In the genomic region with DNA sequence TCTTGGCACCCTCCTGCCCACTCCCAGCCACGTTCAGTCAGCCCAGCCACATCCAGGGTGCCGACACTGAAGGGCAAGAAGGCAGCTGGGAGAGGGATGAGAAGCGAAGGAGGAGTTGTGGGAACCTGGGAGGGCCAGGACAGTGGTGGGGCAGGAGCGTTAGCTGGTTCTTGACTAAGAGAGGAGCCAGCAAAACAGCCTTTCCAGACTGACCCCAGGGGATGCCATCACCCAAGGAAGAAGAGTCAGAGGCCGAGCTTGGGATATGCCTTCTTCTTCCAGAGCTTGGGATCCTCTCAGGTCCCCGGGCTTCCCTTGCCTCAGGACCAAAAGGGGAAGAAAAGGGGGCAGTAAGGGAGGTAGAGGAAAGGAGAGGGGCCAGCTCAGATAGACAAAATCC, we compare ENCODE assay signal across 17 cellular contexts. TPM values are rescaled to one million over a fixed set of nuclear protein-coding genes. Genes with fewer than 3 reads are reported as not detected.
DNase-seq lines count a peak whose midpoint lies in the region; ATAC-seq and TF ChIP-seq lines count a peak whose summit lies in the region.
"Had no signal": no experiment of that assay in that cellular context is flagged by ENCODE, and none has a peak within 500 bp of the region (broad histone marks: within the 10 kb centered on the region; RNA-seq: fewer than 3 reads in every experiment).

No MANE protein-coding gene starts in this region.

- intact Hi-C loops in psoas muscle (cut with DNase I) = no loop called here

- peaks cover 0 to 22% of the 10 kb centered on the region in 2 donors for H3K36me3 ChIP-seq in psoas muscle (ENCODE audit: insufficient read depth in 1 of 2, low read depth in 1 of 2)

- peak; percentile 22 for DNase-seq in activated CD8-positive, alpha-beta memory T cell treated with anti-CD3 and anti-CD28 coated beads, Interleukin-2, amount 10 ng/mL, durations not matched to agents 7 days and 5 days
- DNase-seq in activated CD8-positive, alpha-beta memory T cell treated with anti-CD3 and anti-CD28 coated beads, Interleukin-2, amount 50 U/mL, for 48 hours = no peak
- DNase-seq in T-helper 17 cell = no peak
- DNase-seq in glutamatergic neuron = no peak
- DNase-seq in psoas muscle = no peak
- DNase-seq in RWPE1 (ENCODE audit: low spot score) = no peak
- DNase-seq in GM10248 (ENCODE audit: extremely low spot score) = no peak
- DNase-seq: 8988T, C1 segment of cervical spinal cord, HFFc6, Karpas-422, MM.1S, NCI-H1105, NCI-H1694 treated with DMSO at 0.1 percent for 48 hours, NCI-H446, PC-9 had no signal

- no peak for ATAC-seq in activated CD8-positive, alpha-beta memory T cell treated with anti-CD3 and anti-CD28 coated beads, Interleukin-2, amount 10 ng/mL, durations not matched to agents 7 days and 5 days
- ATAC-seq in T-helper 17 cell (no peak), psoas muscle (no peak), HG02642 (IDR thresholded peaks at IDR 0.05; ENCODE audit: poor library complexity, unreplicated experiment) (no peak)

- no peaks in the 10 kb centered on the region for H3K9me3 ChIP-seq in T-helper 17 cell (ENCODE audit: control insufficient read depth, low read length, poor library complexity, severe bottlenecking)
- no peaks in the 10 kb centered on the region for H3K9me3 ChIP-seq in psoas muscle

- no peak overlapping the region for H3K4me3 ChIP-seq in psoas muscle
- H3K4me3 ChIP-seq: PC-9 had no signal

- H3K27me3 Mint-ChIP-seq in activated CD8-positive, alpha-beta memory T cell treated with anti-CD3 and anti-CD28 coated beads, Interleukin-2, amount 10 ng/mL, durations not matched to agents 7 days and 5 days = peaks cover under 1% of the 10 kb centered on the region
- H3K27me3 Mint-ChIP-seq in T-helper 17 cell (no peaks in the 10 kb centered on the region), glutamatergic neuron (ENCODE audit: unreplicated experiment) (peaks cover 32% of the 10 kb centered on the region)

- H3K27me3 ChIP-seq in psoas muscle (ENCODE audit: insufficient read depth in 3 of 3, low read length in 2 of 3) = no peaks in the 10 kb centered on the region

- TF ChIP-seq CTCF in glutamatergic neuron (IDR thresholded peaks at IDR 0.05; ENCODE audit: partially characterized antibody, unreplicated experiment) = no peak
- TF ChIP-seq CTCF in psoas muscle (IDR thresholded peaks at IDR 0.05) = no peak
- no peak for TF ChIP-seq CTCF in RWPE1 (conservative IDR thresholded peaks at IDR 0.05; ENCODE audit: low read depth)
- no peak for TF ChIP-seq CTCF in GM10248 (IDR thresholded peaks at IDR 0.05; ENCODE audit: control extremely low read depth, extremely low read depth, low read depth, missing control alignments)

- peaks cover 8% of the 10 kb centered on the region for H3K4me1 Mint-ChIP-seq in activated CD8-positive, alpha-beta memory T cell treated with anti-CD3 and anti-CD28 coated beads, Interleukin-2, amount 10 ng/mL, durations not matched to agents 7 days and 5 days
- H3K4me1 Mint-ChIP-seq in T-helper 17 cell (peaks cover 11% of the 10 kb centered on the region), glutamatergic neuron (ENCODE audit: low read depth, unreplicated experiment) (peaks cover 65% of the 10 kb centered on the region)

- no peak overlapping the region for H3K4me3 Mint-ChIP-seq in activated CD8-positive, alpha-beta memory T cell treated with anti-CD3 and anti-CD28 coated beads, Interleukin-2, amount 10 ng/mL, durations not matched to agents 7 days and 5 days
- H3K4me3 Mint-ChIP-seq in T-helper 17 cell (no peak overlapping the region), glutamatergic neuron (ENCODE audit: unreplicated experiment) (peak overlapping the region; percentile 55)
- H3K4me3 Mint-ChIP-seq: HFFc6 had no signal

- peak overlapping the region; percentile 41 for H3K27ac ChIP-seq in psoas muscle
- H3K27ac ChIP-seq in RWPE1 = no peak overlapping the region
- H3K27ac ChIP-seq: PC-9 had no signal

- no peak overlapping the region for H3K27ac Mint-ChIP-seq in activated CD8-positive, alpha-beta memory T cell treated with anti-CD3 and anti-CD28 coated beads, Interleukin-2, amount 10 ng/mL, durations not matched to agents 7 days and 5 days
- peak overlapping the region; percentile 14 for H3K27ac Mint-ChIP-seq in T-helper 17 cell
- no peak overlapping the region for H3K27ac Mint-ChIP-seq in glutamatergic neuron (ENCODE audit: unreplicated experiment)
- H3K27ac Mint-ChIP-seq: HFFc6 had no signal

- 70 to 76% (median 75%) methylated on average over 6 of the region's 6 CpGs for WGBS in psoas muscle, 3 donors

- H3K4me1 ChIP-seq in psoas muscle = peaks cover 87% of the 10 kb centered on the region

- H3K9me3 Mint-ChIP-seq in activated CD8-positive, alpha-beta memory T cell treated with anti-CD3 and anti-CD28 coated beads, Interleukin-2, amount 10 ng/mL, durations not matched to agents 7 days and 5 days (ENCODE audit: low read depth) = no peaks in the 10 kb centered on the region
- H3K9me3 Mint-ChIP-seq in glutamatergic neuron (ENCODE audit: unreplicated experiment) = peaks cover 20% of the 10 kb centered on the region
- H3K9me3 Mint-ChIP-seq: HFFc6 had no signal

- CTCF ChIA-PET in activated CD8-positive, alpha-beta memory T cell treated with anti-CD3 and anti-CD28 coated beads, Interleukin-2, amount 10 ng/mL, durations not matched to agents 7 days and 5 days (lab: Charles Lee) = interaction anchor here (0.6 to 2.4 kb wide), 3 partner anchors 12 to 17 kb away, joined by 4 to 9 read pairs (median 5); no protein-coding TSS in a partner anchor
- CTCF ChIA-PET in RWPE1 (lab: Yijun Ruan, JAX) = interaction anchor here (0.7 to 1.1 kb wide), 2 partner anchors 17 to 28 kb away, joined by 3 to 4 read pairs; no protein-coding TSS in a partner anchor
- CTCF ChIA-PET in GM10248 (lab: Yijun Ruan, JAX) = interaction anchor here (0.9 to 8.8 kb wide), 6 partner anchors 14 to 224 kb away, joined by 3 to 79 read pairs (median 6); no protein-coding TSS in a partner anchor

- POLR2A ChIA-PET in RWPE1 (lab: Yijun Ruan, JAX; ENCODE audit: low non-redundant PET) (no interaction called here), GM10248 (lab: Yijun Ruan, JAX) (no interaction called here)

- H3K36me3 Mint-ChIP-seq in activated CD8-positive, alpha-beta memory T cell treated with anti-CD3 and anti-CD28 coated beads, Interleukin-2, amount 10 ng/mL, durations not matched to agents 7 days and 5 days = no peaks in the 10 kb centered on the region
- peaks cover 6% of the 10 kb centered on the region for H3K36me3 Mint-ChIP-seq in T-helper 17 cell (ENCODE audit: low read depth)
- H3K36me3 Mint-ChIP-seq in glutamatergic neuron (ENCODE audit: unreplicated experiment) = peaks cover 9% of the 10 kb centered on the region

RNA-seq across cellular contexts. Expression of gene INKA2, which starts 7.2 kb away (rescaled TPM):
- 1 to 10 TPM; 1.7 to 1.9 TPM for total RNA-seq in activated CD8-positive, alpha-beta memory T cell treated with anti-CD3 and anti-CD28 coated beads, Interleukin-2, amount 10 ng/mL, durations not matched to agents 7 days and 5 days
- total RNA-seq in T-helper 17 cell (1 to 10 TPM; 1.5 to 9.0 TPM), glutamatergic neuron (ENCODE audit: unreplicated experiment) (112 TPM), psoas muscle (10 to 100 TPM in 2 of 4 donors, 1 to 10 TPM in 2; 7.4 to 15.0 (median 10.4) TPM)
- 1 to 10 TPM; 1.6 to 5.4 (median 3.7) TPM for polyA plus RNA-seq in psoas muscle

RNA-seq across cellular contexts. Expression of gene DDX20, which starts 23.7 kb away (rescaled TPM):
- total RNA-seq in activated CD8-positive, alpha-beta memory T cell treated with anti-CD3 and anti-CD28 coated beads, Interleukin-2, amount 10 ng/mL, durations not matched to agents 7 days and 5 days = 10 to 100 TPM; 14.1 to 17.9 TPM
- total RNA-seq in T-helper 17 cell (10 to 100 TPM; 20.6 to 24.7 TPM), glutamatergic neuron (ENCODE audit: unreplicated experiment) (17.3 TPM), psoas muscle (10 to 100 TPM in 1 of 4 donors, 1 to 10 TPM in 3; 6.2 to 11.6 (median 7.6) TPM)
- polyA plus RNA-seq in psoas muscle = 10 to 100 TPM in 1 of 3 donors, 1 to 10 TPM in 2; 7.9 to 11.3 (median 8.1) TPM
